In the genomic region with DNA sequence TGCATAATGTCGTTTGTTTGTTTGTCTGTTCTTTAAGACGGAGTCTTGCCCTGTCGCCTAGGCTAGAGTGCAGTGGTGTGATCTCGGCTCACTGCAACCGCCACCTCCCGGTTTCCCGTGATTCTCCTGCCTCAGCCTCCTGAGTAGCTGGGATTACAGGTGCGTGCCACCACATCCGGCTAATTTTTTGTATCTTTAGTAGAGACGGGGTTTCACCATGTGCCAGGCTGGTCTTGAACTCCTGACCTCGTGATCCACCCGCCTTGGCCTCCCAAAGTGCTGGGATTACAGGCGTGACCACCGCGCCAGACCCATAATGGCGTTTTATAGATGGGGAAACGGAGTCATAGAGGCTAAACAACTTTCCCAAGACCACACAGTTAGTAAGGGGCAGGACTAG, we compare ENCODE assay signal across 7 cellular contexts. TPM values are rescaled to one million over a fixed set of nuclear protein-coding genes. Genes with fewer than 3 reads are reported as not detected.
A peak's percentile ranks its signal among the peaks of the same experiment; 100 is the strongest.
DNase-seq lines count a peak whose midpoint lies in the region; ATAC-seq and TF ChIP-seq lines count a peak whose summit lies in the region.
"Not testable (repeated sequence)": the region's sequence is repeated elsewhere in the genome, so short reads cannot be mapped to it uniquely, and the experiment has no call there.

No MANE protein-coding gene starts in this region.

- CTCF ChIA-PET in PC-9 (lab: Charles Lee): not testable (repeated sequence)

- H3K36me3 Mint-ChIP-seq in activated T-cell treated with anti-CD3 and anti-CD28 coated beads, Interleukin-2, amount 50 U/mL, for 72 hours (ENCODE audit: insufficient read depth in 2 of 2); naive B cell: not testable (repeated sequence)

- not testable (repeated sequence) for H3K9me2 ChIP-seq in GM23248 (ENCODE audit: insufficient read depth); PC-9 (ENCODE audit: insufficient read depth)

- peaks cover 52% of the 10 kb centered on the region for H3K4me1 Mint-ChIP-seq in activated T-cell treated with anti-CD3 and anti-CD28 coated beads, Interleukin-2, amount 50 U/mL, for 72 hours (ENCODE audit: low read depth)
- H3K4me1 Mint-ChIP-seq in naive B cell: peaks cover 10 to 39% (median 19%) of the 10 kb centered on the region in 3 donors

- H3K4me1 ChIP-seq in GM23248 (ENCODE audit: insufficient read depth) (peaks cover 38% of the 10 kb centered on the region), PC-9 (replicated peaks; ENCODE audit: insufficient read depth) (peaks cover 26% of the 10 kb centered on the region; the same call in 1 of the 2 replicates), skeletal muscle tissue (ENCODE audit: control insufficient read depth in 3 of 3, insufficient read depth in 3 of 3, low read length in 3 of 3) (peaks cover 10 to 14% (median 11%) of the 10 kb centered on the region in 3 donors)
- H3K4me1 ChIP-seq in colonic mucosa; right cardiac atrium (ENCODE audit: control insufficient read depth, insufficient read depth, low read length): not testable (repeated sequence)

- peak overlapping the region; percentile 96 for H3K27ac Mint-ChIP-seq in activated T-cell treated with anti-CD3 and anti-CD28 coated beads, Interleukin-2, amount 50 U/mL, for 72 hours
- H3K27ac Mint-ChIP-seq in naive B cell: peak overlapping the region; percentile 63 to 97 (median 90)

- peaks cover 41% of the 10 kb centered on the region for H3K79me2 ChIP-seq in GM23248 (ENCODE audit: insufficient read depth)
- H3K79me2 ChIP-seq in PC-9 (ENCODE audit: low read depth): peaks cover 41% of the 10 kb centered on the region

- intact Hi-C loops in PC-9 (cut with micrococcal nuclease; ENCODE audit: unreplicated experiment); colonic mucosa (cut with DNase I): not testable (repeated sequence)
- intact Hi-C loops in right cardiac atrium (cut with DNase I): loop anchor here in 1 of 4 donors (5.0 kb wide), 1 partner anchor 217 kb away; a partner anchor contains a TSS

- TF ChIP-seq CTCF in PC-9 (conservative IDR thresholded peaks at IDR 0.05); colonic mucosa (IDR thresholded peaks at IDR 0.05): not testable (repeated sequence)

- H3K9me3 Mint-ChIP-seq in activated T-cell treated with anti-CD3 and anti-CD28 coated beads, Interleukin-2, amount 50 U/mL, for 72 hours; naive B cell: not testable (repeated sequence)

- H2AFZ ChIP-seq in GM23248 (peak overlapping the region; percentile 83), PC-9 (peak overlapping the region; percentile 74)

- H3K27me3 Mint-ChIP-seq in activated T-cell treated with anti-CD3 and anti-CD28 coated beads, Interleukin-2, amount 50 U/mL, for 72 hours (ENCODE audit: low read depth); naive B cell: not testable (repeated sequence)

- H3F3A ChIP-seq in GM23248 (ENCODE audit: insufficient read depth) (peaks cover 40% of the 10 kb centered on the region), PC-9 (ENCODE audit: insufficient read depth, low read depth) (peaks cover 25% of the 10 kb centered on the region)

- H3K36me3 ChIP-seq in GM23248 (ENCODE audit: low read depth); PC-9 (ENCODE audit: low read depth); colonic mucosa; skeletal muscle tissue (ENCODE audit: control insufficient read depth in 3 of 3, insufficient read depth in 3 of 3, low read length in 3 of 3): not testable (repeated sequence)

- peak overlapping the region; percentile 69 for H3K27ac ChIP-seq in GM23248
- not testable (repeated sequence) for H3K27ac ChIP-seq in PC-9; skeletal muscle tissue (ENCODE audit: low read depth, low read length)
- H3K27ac ChIP-seq in colonic mucosa: peak overlapping the region; percentile 86
- H3K27ac ChIP-seq in right cardiac atrium (ENCODE audit: low read length): peak overlapping the region; percentile 68

- WGBS in GM23248 (ENCODE audit: low coverage in 1 of 2, low lambda C conversion rate in 2 of 2, missing lambda C conversion rate in 2 of 2), 2 experiments: 65 to 67% methylated on average over 16 to 17 of the region's 17 CpGs
- 64% methylated on average over 17 of the region's 17 CpGs for WGBS in right cardiac atrium

- peak overlapping the region; percentile 91 for H3K4me3 ChIP-seq in GM23248
- H3K4me3 ChIP-seq in PC-9: peak overlapping the region; percentile 85
- H3K4me3 ChIP-seq in colonic mucosa: peak overlapping the region; percentile 100
- H3K4me3 ChIP-seq in right cardiac atrium (ENCODE audit: low read length): not testable (repeated sequence)
- peak overlapping the region; percentile 70 to 93 (median 75) for H3K4me3 ChIP-seq in skeletal muscle tissue (ENCODE audit: low read length in 3 of 3)

- H3K27me3 ChIP-seq in GM23248 (replicated peaks; ENCODE audit: insufficient read depth); PC-9 (ENCODE audit: insufficient read depth, low read depth); colonic mucosa; right cardiac atrium (ENCODE audit: control insufficient read depth, insufficient read depth); skeletal muscle tissue (ENCODE audit: control insufficient read depth in 3 of 3, insufficient read depth in 3 of 3, low read length in 3 of 3): not testable (repeated sequence)

- in situ Hi-C loops in GM23248 (cut with MboI): not testable (repeated sequence)

- ATAC-seq in activated T-cell treated with anti-CD3 and anti-CD28 coated beads, Interleukin-2, amount 50 U/mL, for 72 hours (replicated peaks in 1 of 2); right cardiac atrium; naive B cell (ENCODE audit: low read depth in 2 of 2): not testable (repeated sequence)

- peak overlapping the region; percentile 83 to 96 for H3K4me3 Mint-ChIP-seq in activated T-cell treated with anti-CD3 and anti-CD28 coated beads, Interleukin-2, amount 50 U/mL, for 72 hours
- peak overlapping the region; percentile 87 to 100 (median 94) for H3K4me3 Mint-ChIP-seq in naive B cell

- H3K4me2 ChIP-seq in GM23248 (ENCODE audit: unreplicated experiment) (peak overlapping the region; percentile 74), PC-9 (peak overlapping the region; percentile 82)

- peak overlapping the region; percentile 94 for H3K9ac ChIP-seq in GM23248
- H3K9ac ChIP-seq in colonic mucosa (ENCODE audit: low read depth in 2 of 2, low read length in 2 of 2): peak overlapping the region in 1 of 2 donors; percentile 82
- H3K9ac ChIP-seq in skeletal muscle tissue (ENCODE audit: low read depth in 1 of 3, low read length in 3 of 3): peak overlapping the region; percentile 27 to 92 (median 65)

- H4K20me1 ChIP-seq in GM23248 (ENCODE audit: insufficient read depth); PC-9 (ENCODE audit: insufficient read depth): not testable (repeated sequence)

- not testable (repeated sequence) for DNase-seq in GM23248; PC-9; activated T-cell treated with anti-CD3 and anti-CD28 coated beads, Interleukin-2, amount 50 U/mL, for 72 hours; colonic mucosa; right cardiac atrium; naive B cell

- POLR2A ChIA-PET in PC-9 (lab: Charles Lee; ENCODE audit: unreplicated experiment): not testable (repeated sequence)

- H3K9me3 ChIP-seq in GM23248 (ENCODE audit: low read depth); PC-9 (ENCODE audit: insufficient read depth, low read depth); colonic mucosa; right cardiac atrium (ENCODE audit: control insufficient read depth, low read length); skeletal muscle tissue (ENCODE audit: control insufficient read depth in 3 of 3, low read length in 3 of 3): not testable (repeated sequence)

- BruUV-seq in PC-9 (replicated peaks; lab: Mats Ljungman, UMichigan): TSS peak; percentile 97

RNA-seq across cellular contexts. Expression of a gene that starts 0.7 kb away (rescaled TPM):
- total RNA-seq in GM23248 (2014; rRNA removed; shearing (Covaris generic)): 27.6 and 31.2 TPM in 2 replicates
- polyA plus RNA-seq in GM23248 (2016; fragmentation: Nextera tagmentation; extraction: Ambion mirVana) (33.6 and 37.8 TPM in 2 replicates), right cardiac atrium (8.6 TPM), naive B cell (ENCODE audit: low read depth in 6 of 6) (10 to 100 TPM; 12.8 to 65.6 (median 38.0) TPM)
- total RNA-seq in PC-9 (2021) (114 and 119 TPM in 2 replicates), colonic mucosa (10 to 100 TPM; 38.5 to 50.3 TPM), right cardiac atrium (10 to 100 TPM; 14.9 to 23.9 (median 17.8) TPM), skeletal muscle tissue (12.5 TPM)
- 100 to 1,000 TPM; 106 to 122 TPM for total RNA-seq in activated T-cell treated with anti-CD3 and anti-CD28 coated beads, Interleukin-2, amount 50 U/mL, for 72 hours

RNA-seq across cellular contexts. Expression of a gene that starts 6.4 kb away (rescaled TPM):
- total RNA-seq in GM23248 (2014; rRNA removed; shearing (Covaris generic)): 12.8 and 20.1 TPM in 2 replicates
- polyA plus RNA-seq in GM23248 (2016; fragmentation: Nextera tagmentation; extraction: Ambion mirVana) (9.2 and 9.7 TPM in 2 replicates), right cardiac atrium (15.8 TPM), naive B cell (ENCODE audit: low read depth in 6 of 6) (10 to 100 TPM; 28.6 to 54.3 (median 34.5) TPM)
- total RNA-seq in PC-9 (2021) (68.1 and 69.4 TPM in 2 replicates), colonic mucosa (10 to 100 TPM; 53.0 to 71.6 TPM), right cardiac atrium (10 to 100 TPM; 47.0 to 57.3 (median 52.3) TPM), skeletal muscle tissue (16.7 TPM)
- 10 to 100 TPM; 74.3 TPM for total RNA-seq in activated T-cell treated with anti-CD3 and anti-CD28 coated beads, Interleukin-2, amount 50 U/mL, for 72 hours
